22 cellular contexts compared by ENCODE assay signal in the genomic region with DNA sequence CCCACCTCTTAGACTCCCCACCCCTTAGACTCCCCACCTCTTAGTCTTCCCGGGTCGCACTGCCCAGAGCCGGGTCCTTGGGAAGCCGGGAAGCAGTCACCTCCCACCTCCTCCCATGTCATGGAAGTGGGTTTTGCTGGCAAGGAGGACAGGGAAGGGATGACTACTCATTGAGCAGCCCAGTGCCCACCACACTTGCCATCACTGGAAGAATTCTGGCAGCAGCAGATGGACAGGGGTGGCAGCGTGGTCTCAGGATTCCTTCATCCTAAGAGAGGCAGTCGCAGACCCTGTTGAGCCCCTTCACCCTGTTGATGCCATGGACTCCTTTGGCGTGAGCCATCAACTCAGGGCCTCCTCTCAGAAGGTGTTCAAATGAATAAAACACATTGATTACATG.
A peak's percentile ranks its signal among the peaks of the same experiment; 100 is the strongest.
DNase-seq lines count a peak whose midpoint lies in the region; TF ChIP-seq lines count a peak whose summit lies in the region.
"Had no signal": no experiment of that assay in that cellular context is flagged by ENCODE, and none has a peak within 500 bp of the region (broad histone marks: within the 10 kb centered on the region; RNA-seq: fewer than 3 reads in every experiment).

No MANE protein-coding gene starts in this region.

- H3K36me3 Mint-ChIP-seq in activated naive CD4-positive, alpha-beta T cell treated with anti-CD3 and anti-CD28 coated beads, Interleukin-2, amount 10 ng/mL, durations not matched to agents 7 days and 5 days, result peaks cover 5% of the 10 kb centered on the region
- H3K36me3 Mint-ChIP-seq in chondrocyte (ENCODE audit: low read depth), result peaks cover 10% of the 10 kb centered on the region

- H3K9me3 ChIP-seq in osteoblast (ENCODE audit: low read depth, low read length) (no peaks in the 10 kb centered on the region), tibial artery (no peaks in the 10 kb centered on the region)
- H3K9me3 ChIP-seq: A549; BLaER1 treated with 17β-estradiol and CSF1 and Interleukin-3, amounts not matched to agents 10 nM and 100 nM; SJCRH30 had no signal

- no peak overlapping the region for H3K27ac Mint-ChIP-seq in activated naive CD4-positive, alpha-beta T cell treated with anti-CD3 and anti-CD28 coated beads, Interleukin-2, amount 10 ng/mL, durations not matched to agents 7 days and 5 days
- no peak overlapping the region for H3K27ac Mint-ChIP-seq in chondrocyte (ENCODE audit: unreplicated experiment)
- H3K27ac Mint-ChIP-seq: CD4-positive, alpha-beta T cell; GM23338 had no signal

- no peaks in the 10 kb centered on the region for H3K79me2 ChIP-seq in osteoblast (ENCODE audit: insufficient read depth, low read length)

- peaks cover 9% of the 10 kb centered on the region for H3K27me3 Mint-ChIP-seq in activated naive CD4-positive, alpha-beta T cell treated with anti-CD3 and anti-CD28 coated beads, Interleukin-2, amount 10 ng/mL, durations not matched to agents 7 days and 5 days
- no peaks in the 10 kb centered on the region for H3K27me3 Mint-ChIP-seq in chondrocyte (ENCODE audit: low read depth)
- H3K27me3 Mint-ChIP-seq: CD4-positive, alpha-beta T cell had no signal

- CTCF ChIA-PET in activated naive CD4-positive, alpha-beta T cell treated with anti-CD3 and anti-CD28 coated beads, Interleukin-2, amount 10 ng/mL, durations not matched to agents 7 days and 5 days (lab: Charles Lee), result no interaction called here
- CTCF ChIA-PET in GM10248 (lab: Yijun Ruan, JAX), result no interaction called here

- no peak overlapping the region for H3K4me2 ChIP-seq in osteoblast (ENCODE audit: insufficient read depth, low read length)
- H3K4me2 ChIP-seq: A549, GM23338 had no signal

- TF ChIP-seq CTCF in chondrocyte (IDR thresholded peaks at IDR 0.05) (no peak), osteoblast (IDR thresholded peaks at IDR 0.05; ENCODE audit: extremely low read depth, low read depth, low read length) (no peak), tibial artery (IDR thresholded peaks at IDR 0.05) (no peak), GM10248 (IDR thresholded peaks at IDR 0.05; ENCODE audit: control extremely low read depth, extremely low read depth, low read depth, missing control alignments) (no peak)

- H3K27me3 ChIP-seq in osteoblast (ENCODE audit: insufficient read depth, low read length) (peaks cover 9% of the 10 kb centered on the region), tibial artery (peaks cover 0 to 2% of the 10 kb centered on the region in 2 donors)
- H3K27me3 ChIP-seq: BLaER1 treated with 17β-estradiol and CSF1 and Interleukin-3, amounts not matched to agents 10 nM and 100 nM; SJCRH30 had no signal

- H3K4me3 ChIP-seq in osteoblast (ENCODE audit: insufficient read depth, low read length) (no peak overlapping the region), tibial artery (no peak overlapping the region)
- H3K4me3 ChIP-seq: A549; BLaER1 treated with 17β-estradiol and CSF1 and Interleukin-3, amounts not matched to agents 10 nM and 100 nM; GM23338; SJCRH30 had no signal

- intact Hi-C loops in tibial artery (cut with DNase I; ENCODE audit: low total_unique reads), result no loop called here

- peaks cover 3% of the 10 kb centered on the region for H4K20me1 ChIP-seq in osteoblast (ENCODE audit: insufficient read depth, low read length)

- POLR2A ChIA-PET in GM10248 (lab: Yijun Ruan, JAX), result no interaction called here

- H3K4me1 ChIP-seq in osteoblast (ENCODE audit: insufficient read depth, low read length) (no peaks in the 10 kb centered on the region), tibial artery (no peaks in the 10 kb centered on the region)
- H3K4me1 ChIP-seq: A549, SJCRH30 had no signal

- H3K9me3 Mint-ChIP-seq in activated naive CD4-positive, alpha-beta T cell treated with anti-CD3 and anti-CD28 coated beads, Interleukin-2, amount 10 ng/mL, durations not matched to agents 7 days and 5 days, result no peaks in the 10 kb centered on the region
- no peaks in the 10 kb centered on the region for H3K9me3 Mint-ChIP-seq in chondrocyte (ENCODE audit: low read depth)
- H3K9me3 Mint-ChIP-seq: CD4-positive, alpha-beta T cell; GM23338; H9 had no signal

- H3K36me3 ChIP-seq in osteoblast (ENCODE audit: insufficient read depth, low read length) (peaks cover 9% of the 10 kb centered on the region), tibial artery (peaks cover 11 to 32% (median 12%) of the 10 kb centered on the region in 3 donors)
- H3K36me3 ChIP-seq: SJCRH30 had no signal

- H3K4me3 Mint-ChIP-seq in activated naive CD4-positive, alpha-beta T cell treated with anti-CD3 and anti-CD28 coated beads, Interleukin-2, amount 10 ng/mL, durations not matched to agents 7 days and 5 days, result no peak overlapping the region
- no peak overlapping the region for H3K4me3 Mint-ChIP-seq in chondrocyte (ENCODE audit: unreplicated experiment)
- H3K4me3 Mint-ChIP-seq: CD4-positive, alpha-beta T cell; GM23338; H9 had no signal

- H3K27ac ChIP-seq in osteoblast (ENCODE audit: low read depth, low read length) (no peak overlapping the region), tibial artery (no peak overlapping the region)
- H3K27ac ChIP-seq: A549; BLaER1 treated with 17β-estradiol and CSF1 and Interleukin-3, amounts not matched to agents 10 nM and 100 nM; SJCRH30 had no signal

- H2AFZ ChIP-seq in osteoblast (ENCODE audit: low read length), result no peak overlapping the region
- H2AFZ ChIP-seq: GM23338 had no signal

- H3K4me1 Mint-ChIP-seq in activated naive CD4-positive, alpha-beta T cell treated with anti-CD3 and anti-CD28 coated beads, Interleukin-2, amount 10 ng/mL, durations not matched to agents 7 days and 5 days, result peaks cover 24% of the 10 kb centered on the region
- no peaks in the 10 kb centered on the region for H3K4me1 Mint-ChIP-seq in chondrocyte (ENCODE audit: low read depth)

- peak; percentile 11 for DNase-seq in activated naive CD4-positive, alpha-beta T cell treated with anti-CD3 and anti-CD28 coated beads, Interleukin-2, amount 10 ng/mL, durations not matched to agents 7 days and 5 days
- no peak for DNase-seq in activated naive CD4-positive, alpha-beta T cell treated with Interleukin-2 at 50 U/mL for 16 hours
- DNase-seq in chondrocyte (ENCODE audit: low spot score) (peak; percentile 53), osteoblast (ENCODE audit: insufficient read length, low spot score, missing footprints) (peak; percentile 74), tibial artery (peak; percentile 15 to 57), GM10248 (ENCODE audit: extremely low spot score) (no peak), amygdala (lab: John Stamatoyannopoulos, UW) (no peak)
- DNase-seq: AML-193, H9, Kasumi-1, MV-4-11, NCI-H1105, NCI-H1436 treated with DMSO at 0.1 percent for 48 hours, NCI-H1930, NCI-H2107, NCI-H774, PC-3, SJCRH30 had no signal

Comparison
In these comparisons a context has a peak if more than half of its experiments do, and no peak if none do; other contexts are left out.
1. DNase-seq: peak in activated naive CD4-positive, alpha-beta T cell treated with anti-CD3 and anti-CD28 coated beads, Interleukin-2, amount 10 ng/mL, durations not matched to agents 7 days and 5 days (single experiment), chondrocyte (single experiment), osteoblast (single experiment) and tibial artery (2 of 2); none in activated naive CD4-positive, alpha-beta T cell treated with Interleukin-2 at 50 U/mL for 16 hours (single experiment), GM10248 (single experiment) and amygdala (0 of 56).